25 cellular contexts compared by ENCODE assay signal in genomic region chr21:41883582-41883981, GRCh38.
"Had no signal": no experiment of that assay in that cellular context is flagged by ENCODE, and none has a peak within 500 bp of the region (broad histone marks: within the 10 kb centered on the region; RNA-seq: fewer than 3 reads in every experiment).

No MANE protein-coding gene starts in this region.

- FAIRE-seq: astrocyte had no signal

- H3K36me3 Mint-ChIP-seq: memory B cell had no signal

- H3K4me3 Mint-ChIP-seq: activated B cell treated with CpG ODN at 0.5 μM for 24 hours; activated T-cell treated with anti-CD3 and anti-CD28 coated beads, Interleukin-2, amount 50 U/mL, for 4 hours; activated T-helper 17 cell treated with anti-CD3 and anti-CD28 coated beads, Interleukin-2, amount 50 U/mL, for 72 hours; endodermal cell; immature natural killer cell; memory B cell had no signal

- H3K9me3 ChIP-seq: right lobe of liver, suprapubic skin, tibial artery, upper lobe of right lung had no signal

- H3K9me3 Mint-ChIP-seq: activated B cell treated with CpG ODN at 0.5 μM for 24 hours; activated T-cell treated with anti-CD3 and anti-CD28 coated beads, Interleukin-2, amount 50 U/mL, for 4 hours; activated T-helper 17 cell treated with anti-CD3 and anti-CD28 coated beads, Interleukin-2, amount 50 U/mL, for 72 hours; endodermal cell; immature natural killer cell; memory B cell; naive thymus-derived CD4-positive, alpha-beta T cell had no signal

- H3K27me3 ChIP-seq: right lobe of liver, suprapubic skin, tibial artery, upper lobe of right lung had no signal

- H3K4me1 ChIP-seq: right lobe of liver had no signal

- DNase-seq: activated B cell treated with CpG ODN at 0.5 μM for 24 hours; activated CD4-positive, alpha-beta T cell treated with anti-CD3 and anti-CD28 coated beads for 4 hours; activated CD4-positive, alpha-beta T cell treated with anti-CD3 and anti-CD28 coated beads, Interleukin-2, amount 50 U/mL, for 48 hours; activated gamma-delta T cell treated with Interleukin-2 at 50 U/mL for 16 hours; activated naive CD4-positive, alpha-beta T cell treated with anti-CD3 and anti-CD28 coated beads, Interleukin-2, amount 50 U/mL, for 16 hours; activated T-cell treated with anti-CD3 and anti-CD28 coated beads, Interleukin-2, amount 50 U/mL, for 4 hours; amniotic stem cell; caudate nucleus; endodermal cell; head of caudate nucleus; hippocampal formation; immature natural killer cell; midbrain; naive thymus-derived CD4-positive, alpha-beta T cell; right lobe of liver; stimulated activated CD4-positive, alpha-beta T cell treated with anti-CD3 and anti-CD28 coated beads, Interleukin-12 subunit alpha, Interleukin-12 subunit beta, amount 100 ng/mL, for 4 hours; stimulated activated CD4-positive, alpha-beta T cell treated with anti-CD3 and anti-CD28 coated beads, Interleukin-4, amount 100 ng/mL, for 1 hour; T-helper 2 cell; tibial artery; upper lobe of right lung had no signal

- H3K36me3 ChIP-seq: right lobe of liver had no signal

- H3K27ac ChIP-seq: right lobe of liver, suprapubic skin, tibial artery, upper lobe of right lung had no signal

- H3K4me3 ChIP-seq: right lobe of liver, suprapubic skin, tibial artery, upper lobe of right lung had no signal

- H3K27ac Mint-ChIP-seq: activated B cell treated with CpG ODN at 0.5 μM for 24 hours; activated T-helper 17 cell treated with anti-CD3 and anti-CD28 coated beads, Interleukin-2, amount 50 U/mL, for 72 hours; endodermal cell; immature natural killer cell; memory B cell had no signal

- H3K4me1 Mint-ChIP-seq: activated T-helper 17 cell treated with anti-CD3 and anti-CD28 coated beads, Interleukin-2, amount 50 U/mL, for 72 hours had no signal

- H3K27me3 Mint-ChIP-seq: activated B cell treated with CpG ODN at 0.5 μM for 24 hours; activated T-helper 17 cell treated with anti-CD3 and anti-CD28 coated beads, Interleukin-2, amount 50 U/mL, for 72 hours; memory B cell; naive thymus-derived CD4-positive, alpha-beta T cell had no signal

- ATAC-seq: activated T-cell treated with anti-CD3 and anti-CD28 coated beads, Interleukin-2, amount 50 U/mL, for 4 hours; activated T-helper 17 cell treated with anti-CD3 and anti-CD28 coated beads, Interleukin-2, amount 50 U/mL, for 72 hours; esophagus mucosa; naive thymus-derived CD4-positive, alpha-beta T cell; upper lobe of right lung had no signal
